Comparison of ENCODE assay signal across 8 cellular contexts in the genomic region with DNA sequence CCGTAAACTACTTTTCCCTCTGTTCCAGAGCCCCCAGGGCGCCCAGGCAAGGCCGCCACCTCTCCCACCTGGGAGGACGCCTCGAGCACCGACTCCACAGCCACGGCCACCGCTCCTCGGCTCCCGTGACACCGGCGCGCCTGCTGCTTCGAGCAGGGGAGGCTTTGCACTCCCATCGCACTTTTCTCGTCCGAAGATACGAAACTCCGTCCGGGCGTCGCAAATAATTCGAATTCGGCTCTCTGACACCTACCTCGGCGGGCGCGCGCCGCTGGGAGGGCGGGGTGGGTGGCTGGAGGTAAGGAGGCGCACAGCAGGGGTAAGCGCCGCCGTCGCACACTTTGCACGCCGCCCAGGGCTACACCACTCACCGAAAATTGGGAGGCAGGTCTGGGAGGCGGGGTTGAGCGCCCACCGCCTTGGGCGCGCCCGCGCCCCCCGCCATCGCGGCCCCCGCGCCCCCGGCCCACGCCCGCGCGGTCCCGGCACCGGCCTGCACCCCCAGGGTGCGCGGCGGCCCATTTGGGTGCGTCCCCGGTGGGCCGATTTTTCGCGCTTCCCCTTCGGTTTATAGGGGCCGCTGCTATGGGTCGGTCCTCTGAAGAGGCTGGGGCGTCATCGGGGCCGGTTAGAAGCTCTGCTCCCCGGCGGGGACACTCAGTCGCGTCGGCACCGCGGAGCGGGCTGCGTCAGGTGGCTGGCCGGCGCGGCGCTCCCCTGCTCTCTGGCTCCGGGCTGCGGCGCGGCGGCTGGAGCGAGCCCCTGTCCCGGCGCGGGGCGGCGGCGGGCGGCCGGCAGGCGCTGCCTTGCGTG. TPM values are rescaled to one million over a fixed set of nuclear protein-coding genes. Genes with fewer than 3 reads are reported as not detected.
DNase-seq lines count a peak whose midpoint lies in the region; ATAC-seq and TF ChIP-seq lines count a peak whose summit lies in the region.

No MANE protein-coding gene starts in this region.

- no peak for TF ChIP-seq CTCF in AG09319 (IDR thresholded peaks at IDR 0.05; ENCODE audit: low read depth, low read length)

- H3K9ac ChIP-seq in NT2/D1 (ENCODE audit: insufficient read length, low read depth) = peak overlapping the region; percentile 96

- H3K27ac ChIP-seq in muscle layer of duodenum (ENCODE audit: low read length) = peak overlapping the region; percentile 56

- H3K27me3 ChIP-seq in NT2/D1 (ENCODE audit: insufficient read depth, insufficient read length) (no peaks in the 10 kb centered on the region), muscle layer of duodenum (ENCODE audit: low read depth, low read length) (no peaks in the 10 kb centered on the region)

- H3K36me3 ChIP-seq in NT2/D1 (ENCODE audit: insufficient read depth, insufficient read length, low read length) (peaks cover 3% of the 10 kb centered on the region), muscle layer of duodenum (ENCODE audit: control insufficient read depth in 1 of 2, insufficient read depth in 2 of 2, low read length in 2 of 2) (no peaks in the 10 kb centered on the region)

- ATAC-seq in HG03520 (IDR thresholded peaks at IDR 0.05; ENCODE audit: unreplicated experiment) (peak; percentile 39), esophagus mucosa (peak; percentile 82)

- H3K4me1 ChIP-seq in NT2/D1 (ENCODE audit: insufficient read depth, insufficient read length) (no peaks in the 10 kb centered on the region), muscle layer of duodenum (ENCODE audit: control insufficient read depth in 1 of 2, insufficient read depth in 2 of 2, low read length in 2 of 2) (peaks cover 6 to 17% of the 10 kb centered on the region in 2 donors)

- DNase-seq in AG09319 (ENCODE audit: extremely low read depth, low read depth) (peak; percentile 37), GM19238 (ENCODE audit: insufficient read length, low spot score) (peak; percentile 80), NT2/D1 (ENCODE audit: low read depth, low spot score) (no peak)
- peak; percentile 86 for DNase-seq in activated T-cell treated with anti-CD3 and anti-CD28 coated beads, Interleukin-2, amount 50 U/mL, for 1 hour
- peak; percentile 71 to 78 for DNase-seq in stimulated activated CD8-positive, alpha-beta memory T cell treated with anti-CD3 and anti-CD28 coated beads, Interleukin-7, amount 100 ng/mL, for 4 hours (ENCODE audit: low read depth in 2 of 2)

- H3K9me3 ChIP-seq in NT2/D1 (ENCODE audit: insufficient read depth, low read length) (no peaks in the 10 kb centered on the region), muscle layer of duodenum (ENCODE audit: control insufficient read depth in 1 of 2, low read length in 2 of 2) (peaks cover 0 to 3% of the 10 kb centered on the region in 2 donors)

- H3K4me3 ChIP-seq in NT2/D1 (ENCODE audit: insufficient read length, low read depth) (peak overlapping the region; percentile 91), muscle layer of duodenum (ENCODE audit: low read depth in 1 of 2, low read length in 2 of 2) (peak overlapping the region; percentile 64 to 69)

RNA-seq across cellular contexts. Expression of a gene that starts 36.2 kb away (rescaled TPM):
- total RNA-seq in esophagus mucosa = 361 TPM

RNA-seq across cellular contexts. Expression of a gene that starts 38.0 kb away (rescaled TPM):
- 0.64 TPM for total RNA-seq in esophagus mucosa
